Comparison of ENCODE assay signal across 8 cellular contexts in genomic region chr6:79672631-79673065, GRCh38. TPM values are rescaled to one million over a fixed set of nuclear protein-coding genes. Genes with fewer than 3 reads are reported as not detected.
A peak's percentile ranks its signal among the peaks of the same experiment; 100 is the strongest.
DNase-seq lines count a peak whose midpoint lies in the region; ATAC-seq, FAIRE-seq and TF ChIP-seq lines count a peak whose summit lies in the region.

No MANE protein-coding gene starts in this region.

- FAIRE-seq in HTR-8/SVneo (lab: Jason Lieb, UNC), result no peak

- DNase-seq in EL (peak; percentile 17), HTR-8/SVneo (ENCODE audit: insufficient read length, low spot score) (peak; percentile 5), adipocyte (ENCODE audit: low read depth) (peak; percentile 45), left lung (no peak), spleen (no peak)
- DNase-seq in activated T-cell treated with anti-CD3 and anti-CD28 coated beads, Interleukin-2, amount 50 U/mL, for 1 hour, result no peak

- H3K27me3 ChIP-seq in adipocyte (replicated peaks; ENCODE audit: control insufficient read depth, insufficient read depth, low read length) (no peaks in the 10 kb centered on the region), left lung (no peaks in the 10 kb centered on the region), spleen (replicated peaks in 1 of 7) (no peaks in the 10 kb centered on the region)

- H3K4me1 ChIP-seq in adipocyte (ENCODE audit: control insufficient read depth, insufficient read depth, low read length) (peaks cover 13% of the 10 kb centered on the region), left lung (peaks cover 0 to 13% of the 10 kb centered on the region in 2 donors), spleen (peaks cover 0 to 16% (median 9%) of the 10 kb centered on the region in 6 donors)

- intact Hi-C loops in left lung (cut with DNase I) (no loop called here), spleen (cut with DNase I; ENCODE audit: low total_unique reads) (no loop called here)

- no peak overlapping the region for H3K9ac ChIP-seq in adipocyte (ENCODE audit: low read length)

- WGBS in spleen, 5 donors, result 41 to 81% (median 63%) methylated on average over 1 of the region's 1 CpG

- TF ChIP-seq CTCF in left lung (IDR thresholded peaks at IDR 0.05) (peak in 1 of 2 donors; percentile 25), spleen (IDR thresholded peaks at IDR 0.05 in 8 of 11, conservative IDR thresholded peaks at IDR 0.05 in 3 of 11) (peak in 2 of 11 experiments; percentile 5 to 39)

- H3K36me3 ChIP-seq in adipocyte (ENCODE audit: control insufficient read depth, insufficient read depth, low read length, severe bottlenecking), result no peaks in the 10 kb centered on the region
- H3K36me3 ChIP-seq in left lung, result no peaks in the 10 kb centered on the region
- H3K36me3 ChIP-seq in spleen, result no peaks in the 10 kb centered on the region

- ATAC-seq in left lung (peak; percentile 43), HG02885 (IDR thresholded peaks at IDR 0.05; ENCODE audit: poor library complexity, unreplicated experiment) (no peak), GM18873 (IDR thresholded peaks at IDR 0.05; ENCODE audit: low FRiP score, unreplicated experiment) (no peak)

- H3K9me3 ChIP-seq in adipocyte (ENCODE audit: control insufficient read depth, low read length), result peaks cover 4% of the 10 kb centered on the region
- H3K9me3 ChIP-seq in left lung, result no peaks in the 10 kb centered on the region
- peaks cover 0 to 6% (median 0%) of the 10 kb centered on the region in 8 donors for H3K9me3 ChIP-seq in spleen

- peak overlapping the region in 1 of 2 donors; percentile 64 for H3K27ac ChIP-seq in left lung
- no peak overlapping the region for H3K27ac ChIP-seq in spleen

- H3K4me3 ChIP-seq in adipocyte (ENCODE audit: low read length), result no peak overlapping the region
- no peak overlapping the region for H3K4me3 ChIP-seq in left lung
- no peak overlapping the region for H3K4me3 ChIP-seq in spleen

- TF ChIP-seq POLR2A in spleen (IDR thresholded peaks at IDR 0.05), result no peak

RNA-seq across cellular contexts. Expression of gene SH3BGRL2, which starts 41.5 kb away (rescaled TPM):
- total RNA-seq in left lung (10 to 100 TPM; 22.0 to 22.4 TPM), spleen (10 to 100 TPM in 5 of 7 donors, 1 to 10 TPM in 2; 9.4 to 24.6 (median 12.8) TPM)
- 1 to 10 TPM; 1.8 to 3.8 (median 2.2) TPM for polyA plus RNA-seq in spleen

Comparison
In these comparisons a context has a peak if more than half of its experiments do, and no peak if none do; other contexts are left out.
1. DNase-seq: peak in EL (single experiment), HTR-8/SVneo (single experiment) and adipocyte (single experiment); none in left lung (0 of 2), spleen (single experiment) and activated T-cell treated with anti-CD3 and anti-CD28 coated beads, Interleukin-2, amount 50 U/mL, for 1 hour (single experiment).